Comparison of ENCODE assay signal across 9 cellular contexts in genomic region chr1:16626409-16626983, GRCh38. TPM values are rescaled to one million over a fixed set of nuclear protein-coding genes. Genes with fewer than 3 reads are reported as not detected.
DNase-seq lines count a peak whose midpoint lies in the region; ATAC-seq and TF ChIP-seq lines count a peak whose summit lies in the region.
"Not testable (repeated sequence)": the region's sequence is repeated elsewhere in the genome, so short reads cannot be mapped to it uniquely, and the experiment has no call there.
"Had no signal": no experiment of that assay in that cellular context is flagged by ENCODE, and none has a peak within 500 bp of the region (broad histone marks: within the 10 kb centered on the region; RNA-seq: fewer than 3 reads in every experiment).

No MANE protein-coding gene starts in this region.

- not testable (repeated sequence) for H3K4me1 ChIP-seq in right cardiac atrium (ENCODE audit: control insufficient read depth, insufficient read depth, low read length)
- peaks cover 16 to 25% (median 21%) of the 10 kb centered on the region in 4 donors for H3K4me1 ChIP-seq in stomach

- TF ChIP-seq EP300 in stomach (IDR thresholded peaks at IDR 0.05), result not testable (repeated sequence)

- DNase-seq in GM13977 (ENCODE audit: low spot score) (peak; percentile 41), right cardiac atrium (peak in 2 of 3 donors; percentile 6 to 45), stomach (peak; percentile 26)
- not testable (repeated sequence) for DNase-seq in WTC11 (ENCODE audit: low spot score); endothelial cell (ENCODE audit: low spot score)
- DNase-seq in activated naive CD4-positive, alpha-beta T cell treated with anti-CD3 and anti-CD28 coated beads for 36 hours, result peak; percentile 2
- peak; percentile 59 for DNase-seq in natural killer cell treated with Interleukin-12 subunit alpha and Interleukin-12 subunit beta and Interleukin-15 and Interleukin-18, amount 100 ng/mL, for 72 hours (ENCODE audit: low spot score)

- not testable (repeated sequence) for H3K4me3 ChIP-seq in right cardiac atrium (ENCODE audit: low read length); stomach

- not testable (repeated sequence) for H3K27ac ChIP-seq in right cardiac atrium (ENCODE audit: low read length); stomach

- not testable (repeated sequence) for H3K27me3 Mint-ChIP-seq in WTC11 (ENCODE audit: low read depth); activated naive CD4-positive, alpha-beta T cell treated with anti-CD3 and anti-CD28 coated beads for 36 hours (ENCODE audit: low read depth); natural killer cell treated with Interleukin-12 subunit alpha and Interleukin-12 subunit beta and Interleukin-15 and Interleukin-18, amount 100 ng/mL, for 72 hours
- peaks cover 19% of the 10 kb centered on the region for H3K27me3 Mint-ChIP-seq in endothelial cell (ENCODE audit: unreplicated experiment)

- not testable (repeated sequence) for H3K27me3 ChIP-seq in right cardiac atrium (ENCODE audit: control insufficient read depth, insufficient read depth); stomach

- H3K36me3 ChIP-seq in stomach, result peaks cover 70 to 100% (median 98%) of the 10 kb centered on the region in 4 donors

- WGBS in right cardiac atrium, result 85% methylated on average over 15 of the region's 15 CpGs
- 85 to 91% (median 88%) methylated on average over 15 of the region's 15 CpGs for WGBS in stomach, 5 donors

- H3K9me3 ChIP-seq in right cardiac atrium (ENCODE audit: control insufficient read depth, low read length); stomach: not testable (repeated sequence)

- CTCF ChIA-PET in WTC11 (lab: Charles Lee), result interaction anchor here (0.6 to 2.3 kb wide), 2 partner anchors 81 to 321 kb away, joined by 3 to 27 read pairs; no protein-coding TSS in a partner anchor
- CTCF ChIA-PET in activated naive CD4-positive, alpha-beta T cell treated with anti-CD3 and anti-CD28 coated beads for 36 hours (lab: Charles Lee), result interaction anchor here (1.2 kb wide), 1 partner anchor 10 kb away, joined by 3 read pairs; no protein-coding TSS in a partner anchor

- intact Hi-C loops in activated naive CD4-positive, alpha-beta T cell treated with anti-CD3 and anti-CD28 coated beads for 36 hours (cut with micrococcal nuclease); right cardiac atrium (cut with DNase I); stomach (cut with DNase I; ENCODE audit: low total_unique reads): not testable (repeated sequence)

- H3K4me3 Mint-ChIP-seq in WTC11; activated naive CD4-positive, alpha-beta T cell treated with anti-CD3 and anti-CD28 coated beads for 36 hours; natural killer cell treated with Interleukin-12 subunit alpha and Interleukin-12 subunit beta and Interleukin-15 and Interleukin-18, amount 100 ng/mL, for 72 hours: not testable (repeated sequence)
- peak overlapping the region; percentile 76 for H3K4me3 Mint-ChIP-seq in endothelial cell (ENCODE audit: unreplicated experiment)

- not testable (repeated sequence) for TF ChIP-seq CTCF in GM13977 (IDR thresholded peaks at IDR 0.05; ENCODE audit: extremely low read depth, insufficient read depth, missing control alignments); WTC11 (IDR thresholded peaks at IDR 0.05); endothelial cell (IDR thresholded peaks at IDR 0.05; ENCODE audit: unreplicated experiment); stomach (IDR thresholded peaks at IDR 0.05)

- in situ Hi-C loops in GM13977 (cut with MboI; ENCODE audit: low pct_unique_long_range_greater_than_20kb, low sequenced_read_pairs, unreplicated experiment), result loop anchor here (10.0 kb wide), 1 partner anchor 418 kb away; no protein-coding TSS in a partner anchor

- TF ChIP-seq POLR2A in stomach (IDR thresholded peaks at IDR 0.05), result not testable (repeated sequence)

- H3K36me3 Mint-ChIP-seq in WTC11, result peaks cover 26% of the 10 kb centered on the region
- H3K36me3 Mint-ChIP-seq in activated naive CD4-positive, alpha-beta T cell treated with anti-CD3 and anti-CD28 coated beads for 36 hours (ENCODE audit: low read depth), result peaks cover 25% of the 10 kb centered on the region
- H3K36me3 Mint-ChIP-seq in endothelial cell (ENCODE audit: low read depth, unreplicated experiment), result peaks cover 16% of the 10 kb centered on the region
- H3K36me3 Mint-ChIP-seq in natural killer cell treated with Interleukin-12 subunit alpha and Interleukin-12 subunit beta and Interleukin-15 and Interleukin-18, amount 100 ng/mL, for 72 hours, result not testable (repeated sequence)

- H3K4me1 Mint-ChIP-seq in WTC11; activated naive CD4-positive, alpha-beta T cell treated with anti-CD3 and anti-CD28 coated beads for 36 hours (ENCODE audit: low read depth); endothelial cell (ENCODE audit: unreplicated experiment): not testable (repeated sequence)
- H3K4me1 Mint-ChIP-seq in natural killer cell treated with Interleukin-12 subunit alpha and Interleukin-12 subunit beta and Interleukin-15 and Interleukin-18, amount 100 ng/mL, for 72 hours (ENCODE audit: low read depth in 2 of 2), result peaks cover 0 to 10% of the 10 kb centered on the region in 2 donors

- POLR2A ChIA-PET in WTC11 (lab: Charles Lee), result not testable (repeated sequence)

- H3K27ac Mint-ChIP-seq in WTC11, result 0 out of 2 replicates have a peak overlapping the region, but pooled peaks have one; percentile 12
- not testable (repeated sequence) for H3K27ac Mint-ChIP-seq in activated naive CD4-positive, alpha-beta T cell treated with anti-CD3 and anti-CD28 coated beads for 36 hours; endothelial cell (ENCODE audit: unreplicated experiment); natural killer cell treated with Interleukin-12 subunit alpha and Interleukin-12 subunit beta and Interleukin-15 and Interleukin-18, amount 100 ng/mL, for 72 hours

- ATAC-seq in WTC11; right cardiac atrium; natural killer cell treated with Interleukin-12 subunit alpha and Interleukin-12 subunit beta and Interleukin-15 and Interleukin-18, amount 100 ng/mL, for 72 hours: not testable (repeated sequence)

- H3K9me3 Mint-ChIP-seq in WTC11; activated naive CD4-positive, alpha-beta T cell treated with anti-CD3 and anti-CD28 coated beads for 36 hours; endothelial cell (ENCODE audit: unreplicated experiment); natural killer cell treated with Interleukin-12 subunit alpha and Interleukin-12 subunit beta and Interleukin-15 and Interleukin-18, amount 100 ng/mL, for 72 hours: not testable (repeated sequence)

RNA-seq across cellular contexts. Expression of gene NBPF1, which starts 13.1 kb away (rescaled TPM):
- total RNA-seq in WTC11 (2021), result 17.5 to 18.3 TPM (median 17.9 TPM) in 3 replicates
- total RNA-seq in activated naive CD4-positive, alpha-beta T cell treated with anti-CD3 and anti-CD28 coated beads for 36 hours, result 1 to 10 TPM; 1.6 to 1.9 TPM
- total RNA-seq in endothelial cell (ENCODE audit: unreplicated experiment), result 41.8 TPM
- 10 to 100 TPM in 3 of 4 donors, 1 to 10 TPM in 1; 8.9 to 18.7 (median 15.7) TPM for total RNA-seq in right cardiac atrium
- polyA plus RNA-seq in right cardiac atrium, result 6.5 TPM
- 10 to 100 TPM in 1 of 2 donors, 1 to 10 TPM in 1; 6.3 to 10.0 TPM for total RNA-seq in natural killer cell treated with Interleukin-12 subunit alpha and Interleukin-12 subunit beta and Interleukin-15 and Interleukin-18, amount 100 ng/mL, for 72 hours
- 10 to 100 TPM; 19.2 to 66.6 (median 35.6) TPM for total RNA-seq in stomach
- polyA plus RNA-seq in stomach, result 1 to 10 TPM; 3.3 to 8.8 (median 7.5) TPM

RNA-seq across cellular contexts. Expression of gene RNU1-3, which starts 40.3 kb away (rescaled TPM):
- total RNA-seq in WTC11 (2021) (1,028 to 1,267 TPM (median 1,197 TPM) in 3 replicates), endothelial cell (ENCODE audit: unreplicated experiment) (3,428 TPM), right cardiac atrium (1,000 to 10,000 TPM; 3,675 to 8,578 (median 7,073) TPM), stomach (1,000 to 10,000 TPM in 1 of 5 donors, under 1 TPM in 4; under 0.01 to 9,966 (median under 0.01) TPM)
- total RNA-seq in activated naive CD4-positive, alpha-beta T cell treated with anti-CD3 and anti-CD28 coated beads for 36 hours, result 1,000 to 10,000 TPM; 1,341 to 1,386 TPM
- polyA plus RNA-seq in right cardiac atrium (not detected), stomach (not detected)
- total RNA-seq in natural killer cell treated with Interleukin-12 subunit alpha and Interleukin-12 subunit beta and Interleukin-15 and Interleukin-18, amount 100 ng/mL, for 72 hours, result 1,000 to 10,000 TPM; 1,591 to 3,879 TPM
- total RNA-seq: M059J had no signal
- polyA plus RNA-seq: BJ had no signal
